7 cellular contexts compared by ENCODE assay signal in genomic region chr7:123360631-123361030, GRCh38.
"Had no signal": no experiment of that assay in that cellular context is flagged by ENCODE, and none has a peak within 500 bp of the region (broad histone marks: within the 10 kb centered on the region; RNA-seq: fewer than 3 reads in every experiment).

No MANE protein-coding gene starts in this region.

- H3K4me2 ChIP-seq: GM23338 had no signal

- DNase-seq: H9, HCEC 1CT, IMR-90, KG1 had no signal

- H3K27ac ChIP-seq: HL-60 had no signal

- H2AFZ ChIP-seq: GM23338 had no signal

- ATAC-seq: GM23338, K562 had no signal

- H3K4me3 ChIP-seq: GM23338, K562 had no signal
